ENCODE assay signal across 26 cellular contexts in genomic region chr16:74758801-74759200, GRCh38. TPM values are rescaled to one million over a fixed set of nuclear protein-coding genes. Genes with fewer than 3 reads are reported as not detected.
"Had no signal": no experiment of that assay in that cellular context is flagged by ENCODE, and none has a peak within 500 bp of the region (broad histone marks: within the 10 kb centered on the region; RNA-seq: fewer than 3 reads in every experiment).

No MANE protein-coding gene starts in this region.

- H3K27ac Mint-ChIP-seq: dendritic cell treated with granulocyte-macrophage colony-stimulating factor and Interleukin-4, amounts not matched to agents 40 ng/mL and 50 ng/mL, for 4 days; effector memory CD8-positive, alpha-beta T cell; immature natural killer cell; naive thymus-derived CD4-positive, alpha-beta T cell; nephron progenitor cell; stimulated activated naive B cell treated with anti-CD40 and anti-IgM and Interleukin-4, amounts not matched to agents 10 μg/mL and 1 μg/mL and 100 μg/mL, for 72 hours; stimulated activated naive CD8-positive, alpha-beta T cell treated with anti-CD3 and anti-CD28 coated beads, Interleukin-15, amount 100 ng/mL, for 72 hours had no signal

- ATAC-seq: effector memory CD8-positive, alpha-beta T cell; gastrocnemius medialis; left cardiac atrium; lower lobe of right lung; naive thymus-derived CD4-positive, alpha-beta T cell; stimulated activated naive B cell treated with anti-CD40 and anti-IgM and Interleukin-4, amounts not matched to agents 10 μg/mL and 1 μg/mL and 100 μg/mL, for 72 hours; stimulated activated naive CD8-positive, alpha-beta T cell treated with anti-CD3 and anti-CD28 coated beads, Interleukin-15, amount 100 ng/mL, for 72 hours had no signal

- H3K4me1 Mint-ChIP-seq: central memory CD8-positive, alpha-beta T cell; immature natural killer cell; naive thymus-derived CD4-positive, alpha-beta T cell; stimulated activated naive B cell treated with anti-CD40 and anti-IgM and Interleukin-4, amounts not matched to agents 10 μg/mL and 1 μg/mL and 100 μg/mL, for 72 hours; stimulated activated naive CD8-positive, alpha-beta T cell treated with anti-CD3 and anti-CD28 coated beads, Interleukin-15, amount 100 ng/mL, for 72 hours had no signal

- H3K4me3 ChIP-seq: esophagus muscularis mucosa, gastrocnemius medialis, left ventricle myocardium inferior, lower lobe of right lung, right atrium auricular region, thoracic aorta, transverse colon had no signal

- H3K4me3 Mint-ChIP-seq: central memory CD8-positive, alpha-beta T cell; dendritic cell treated with granulocyte-macrophage colony-stimulating factor and Interleukin-4, amounts not matched to agents 40 ng/mL and 50 ng/mL, for 4 days; effector memory CD8-positive, alpha-beta T cell; immature natural killer cell; naive thymus-derived CD4-positive, alpha-beta T cell; nephron progenitor cell; stimulated activated naive B cell treated with anti-CD40 and anti-IgM and Interleukin-4, amounts not matched to agents 10 μg/mL and 1 μg/mL and 100 μg/mL, for 72 hours; stimulated activated naive CD8-positive, alpha-beta T cell treated with anti-CD3 and anti-CD28 coated beads, Interleukin-15, amount 100 ng/mL, for 72 hours had no signal

- DNase-seq: effector memory CD8-positive, alpha-beta T cell; gastrocnemius medialis; immature natural killer cell; left cardiac atrium; left ventricle myocardium inferior; lower lobe of right lung; mesenchymal stem cell; naive thymus-derived CD4-positive, alpha-beta T cell; nephron progenitor cell; stimulated activated CD4-positive, alpha-beta T cell treated with anti-CD3 and anti-CD28 coated beads, Interleukin-15, amount 100 ng/mL, for 24 hours; stimulated activated CD4-positive, alpha-beta T cell treated with anti-CD3 and anti-CD28 coated beads, Interleukin-1b, Interleukin-23, amount 100 ng/mL, for 48 hours; stimulated activated CD4-positive, alpha-beta T cell treated with anti-CD3 and anti-CD28 coated beads, Interleukin-4, amount 100 ng/mL, for 24 hours; stimulated activated naive B cell treated with anti-CD40 and anti-IgM and Interleukin-4, amounts not matched to agents 10 μg/mL and 1 μg/mL and 100 μg/mL, for 72 hours; stimulated activated naive CD8-positive, alpha-beta T cell treated with anti-CD3 and anti-CD28 coated beads, Interleukin-15, amount 100 ng/mL, for 72 hours; substantia nigra; transverse colon had no signal

- H3K36me3 Mint-ChIP-seq: immature natural killer cell; naive thymus-derived CD4-positive, alpha-beta T cell; stimulated activated naive B cell treated with anti-CD40 and anti-IgM and Interleukin-4, amounts not matched to agents 10 μg/mL and 1 μg/mL and 100 μg/mL, for 72 hours had no signal

- H3K27ac ChIP-seq: epithelial cell of prostate, esophagus muscularis mucosa, gastrocnemius medialis, left ventricle myocardium inferior, lower lobe of right lung, neutrophil, right atrium auricular region, thoracic aorta, transverse colon had no signal

- H3K27me3 Mint-ChIP-seq: stimulated activated naive CD8-positive, alpha-beta T cell treated with anti-CD3 and anti-CD28 coated beads, Interleukin-15, amount 100 ng/mL, for 72 hours had no signal

- H3K9me3 Mint-ChIP-seq: central memory CD8-positive, alpha-beta T cell; dendritic cell treated with granulocyte-macrophage colony-stimulating factor and Interleukin-4, amounts not matched to agents 40 ng/mL and 50 ng/mL, for 4 days; effector memory CD8-positive, alpha-beta T cell; immature natural killer cell; naive thymus-derived CD4-positive, alpha-beta T cell; nephron progenitor cell; stimulated activated naive B cell treated with anti-CD40 and anti-IgM and Interleukin-4, amounts not matched to agents 10 μg/mL and 1 μg/mL and 100 μg/mL, for 72 hours; stimulated activated naive CD8-positive, alpha-beta T cell treated with anti-CD3 and anti-CD28 coated beads, Interleukin-15, amount 100 ng/mL, for 72 hours had no signal

- H3K27me3 ChIP-seq: neutrophil, right atrium auricular region, transverse colon had no signal

- H3K4me1 ChIP-seq: esophagus muscularis mucosa, gastrocnemius medialis, left ventricle myocardium inferior, lower lobe of right lung, right atrium auricular region, transverse colon had no signal

- H3K9me3 ChIP-seq: esophagus muscularis mucosa, gastrocnemius medialis, left ventricle myocardium inferior, lower lobe of right lung, neutrophil, right atrium auricular region, thoracic aorta, transverse colon had no signal

- H3K36me3 ChIP-seq: esophagus muscularis mucosa, gastrocnemius medialis, left ventricle myocardium inferior, lower lobe of right lung, neutrophil, right atrium auricular region, thoracic aorta, transverse colon had no signal

RNA-seq across cellular contexts. Expression of gene FA2H, which starts 15.8 kb away (rescaled TPM):
- total RNA-seq: fibroblast of villous mesenchyme, left ventricle myocardium inferior, osteocyte, posterior vena cava had no signal
